1 cellular context compared by ENCODE assay signal in genomic region chr6:109339906-109340678, GRCh38.
A peak's percentile ranks its signal among the peaks of the same experiment; 100 is the strongest.
TF ChIP-seq lines count a peak whose summit lies in the region.

No MANE protein-coding gene starts in this region.

TF ChIP-seq in K562, 482 proteins besides CTCF, POLR2A, EP300 and RAD21 (continued from another document and continues in another):
- TF ChIP-seq ZHX1 (conservative IDR thresholded peaks at IDR 0.05; ENCODE audit: low read length) = no peak
- no peak for TF ChIP-seq ZNF407 (IDR thresholded peaks at IDR 0.05; ENCODE audit: low read depth)
- no peak for TF ChIP-seq HDAC1 (IDR thresholded peaks at IDR 0.05)
- TF ChIP-seq PHF8 (IDR thresholded peaks at IDR 0.05; ENCODE audit: borderline replicate concordance, low read length) = no peak
- no peak for TF ChIP-seq GABPB1 (CRISPR knock-in tag; IDR thresholded peaks at IDR 0.05)
- no peak for TF ChIP-seq CREB3L1 (IDR thresholded peaks at IDR 0.05; ENCODE audit: borderline replicate concordance, low read depth)
- TF ChIP-seq ZNF431 (CRISPR knock-in tag; IDR thresholded peaks at IDR 0.05) = no peak
- TF ChIP-seq HDGF (IDR thresholded peaks at IDR 0.05) = no peak
- TF ChIP-seq TEAD2 (tag; IDR thresholded peaks at IDR 0.05) = no peak
- TF ChIP-seq DPF2 (IDR thresholded peaks at IDR 0.05) = peak; percentile 74; the same call in 1 of the 2 replicates
- no peak for TF ChIP-seq E2F1 (CRISPR knock-in tag; IDR thresholded peaks at IDR 0.05)
- TF ChIP-seq MCM5 (IDR thresholded peaks at IDR 0.05; ENCODE audit: low read depth) = no peak
- TF ChIP-seq STAT6 (CRISPR knock-in tag; IDR thresholded peaks at IDR 0.05) = no peak
- TF ChIP-seq SMARCC2 (IDR thresholded peaks at IDR 0.05; ENCODE audit: low read depth) = no peak; the same call in 1 of the 2 replicates
- no peak for TF ChIP-seq ADNP (tag; IDR thresholded peaks at IDR 0.05)
- no peak for TF ChIP-seq THRA (IDR thresholded peaks at IDR 0.05)
- no peak for TF ChIP-seq PPARD (CRISPR knock-in tag; IDR thresholded peaks at IDR 0.05)
- no peak for TF ChIP-seq RBM15 (IDR thresholded peaks at IDR 0.05; ENCODE audit: insufficient read depth, low read length)
- TF ChIP-seq YBX1 (IDR thresholded peaks at IDR 0.05) = no peak
- no peak for TF ChIP-seq ZNF449 (CRISPR knock-in tag; IDR thresholded peaks at IDR 0.05)
- TF ChIP-seq ZNF561 (CRISPR knock-in tag; conservative IDR thresholded peaks at IDR 0.05) = no peak
- no peak for TF ChIP-seq FOXK1 (CRISPR knock-in tag; IDR thresholded peaks at IDR 0.05; ENCODE audit: borderline replicate concordance)
- peak; percentile 87 for TF ChIP-seq ARID1B (IDR thresholded peaks at IDR 0.05)
- TF ChIP-seq MTA1 (IDR thresholded peaks at IDR 0.05; ENCODE audit: borderline replicate concordance) = peak; percentile 65; the same call in 1 of the 2 replicates
- peak; percentile 83 for TF ChIP-seq ZEB2 (IDR thresholded peaks at IDR 0.05)
- no peak for TF ChIP-seq HMGXB4 (CRISPR knock-in tag; IDR thresholded peaks at IDR 0.05)
- no peak for TF ChIP-seq ELF2 (CRISPR knock-in tag; IDR thresholded peaks at IDR 0.05)
- TF ChIP-seq XRCC3 (IDR thresholded peaks at IDR 0.05) = no peak
- TF ChIP-seq CREBBP (IDR thresholded peaks at IDR 0.05; ENCODE audit: low read depth, low read length) = no peak
- no peak for TF ChIP-seq RBM25 (IDR thresholded peaks at IDR 0.05; ENCODE audit: low read depth, low read length, severe bottlenecking)
- TF ChIP-seq TAF15 (IDR thresholded peaks at IDR 0.05; ENCODE audit: low read depth, low read length) = no peak
- 0 out of 6 replicates have a peak, but pooled peaks of 1 of the 3 experiments have one; percentile 42 for TF ChIP-seq ZBTB11 (CRISPR knock-in tag; IDR thresholded peaks at IDR 0.05)
- no peak for TF ChIP-seq ARID2 (IDR thresholded peaks at IDR 0.05)
- no peak for TF ChIP-seq STAG1 (CRISPR knock-in tag; IDR thresholded peaks at IDR 0.05; ENCODE audit: borderline replicate concordance)
- TF ChIP-seq HEY1 (CRISPR knock-in tag; IDR thresholded peaks at IDR 0.05; ENCODE audit: borderline replicate concordance) = no peak
